1 cellular context compared by ENCODE assay signal in the genomic region with DNA sequence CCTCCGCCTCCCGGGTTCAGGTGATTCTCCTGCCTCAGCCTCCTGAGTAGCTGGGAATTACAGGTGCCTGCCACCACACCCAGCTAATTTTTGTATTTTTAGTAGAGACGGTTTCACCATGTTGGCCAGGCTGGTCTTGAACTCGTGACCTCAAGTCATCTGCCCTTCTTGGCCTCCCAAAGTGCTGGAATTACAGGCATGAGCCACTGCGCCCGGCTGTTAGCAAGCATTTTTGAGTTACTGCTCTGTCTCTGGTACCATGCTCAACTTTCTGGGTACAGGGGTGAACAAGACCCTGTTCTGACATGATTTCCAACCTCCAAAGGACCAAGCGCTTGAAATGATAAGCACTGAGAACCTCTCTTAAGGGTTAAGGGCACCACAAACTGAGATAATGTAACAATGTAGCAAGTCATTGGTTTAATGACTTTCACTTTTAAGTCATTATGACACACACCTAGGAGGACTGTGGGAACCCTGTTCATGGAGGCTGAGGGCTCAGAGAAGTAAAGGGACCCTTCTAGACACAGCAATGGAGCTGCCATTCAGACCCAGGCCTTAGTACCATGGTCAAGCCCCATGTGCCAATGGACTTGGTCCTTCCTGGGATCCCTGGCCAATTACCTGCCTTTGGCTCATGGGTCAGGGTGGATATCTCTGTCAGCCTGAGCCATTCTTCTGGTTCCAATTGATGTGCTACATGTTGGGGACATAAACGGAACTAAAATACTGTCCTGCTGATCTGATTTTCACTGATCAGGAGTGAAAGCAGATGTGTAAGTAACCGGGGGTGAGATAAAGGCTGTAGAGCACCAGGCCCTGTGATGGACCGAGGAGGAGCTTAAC.
TF ChIP-seq lines count a peak whose summit lies in the region.

No MANE protein-coding gene starts in this region.

TF ChIP-seq in K562, 482 proteins besides CTCF, POLR2A, EP300 and RAD21 (continued from another document):
- TF ChIP-seq, protein P1, sequence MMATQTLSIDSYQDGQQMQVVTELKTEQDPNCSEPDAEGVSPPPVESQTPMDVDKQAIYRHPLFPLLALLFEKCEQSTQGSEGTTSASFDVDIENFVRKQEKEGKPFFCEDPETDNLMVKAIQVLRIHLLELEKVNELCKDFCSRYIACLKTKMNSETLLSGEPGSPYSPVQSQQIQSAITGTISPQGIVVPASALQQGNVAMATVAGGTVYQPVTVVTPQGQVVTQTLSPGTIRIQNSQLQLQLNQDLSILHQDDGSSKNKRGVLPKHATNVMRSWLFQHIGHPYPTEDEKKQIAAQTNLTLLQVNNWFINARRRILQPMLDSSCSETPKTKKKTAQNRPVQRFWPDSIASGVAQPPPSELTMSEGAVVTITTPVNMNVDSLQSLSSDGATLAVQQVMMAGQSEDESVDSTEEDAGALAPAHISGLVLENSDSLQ (IDR thresholded peaks at IDR 0.05) = peak; percentile 13; the same call in 1 of the 2 replicates
- no peak; the same call in 1 of the 2 replicates for TF ChIP-seq TEAD4 (IDR thresholded peaks at IDR 0.05; ENCODE audit: low read length)
- no peak for TF ChIP-seq TEAD4 (CRISPR knock-in tag; IDR thresholded peaks at IDR 0.05; ENCODE audit: borderline replicate concordance)
- TF ChIP-seq, protein P2, sequence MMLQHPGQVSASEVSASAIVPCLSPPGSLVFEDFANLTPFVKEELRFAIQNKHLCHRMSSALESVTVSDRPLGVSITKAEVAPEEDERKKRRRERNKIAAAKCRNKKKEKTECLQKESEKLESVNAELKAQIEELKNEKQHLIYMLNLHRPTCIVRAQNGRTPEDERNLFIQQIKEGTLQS (IDR thresholded peaks at IDR 0.05) = peak; percentile 36; the same call in 1 of the 2 replicates
- TF ChIP-seq, protein P2 (CRISPR knock-in tag; conservative IDR thresholded peaks at IDR 0.05) = no peak
- peak; percentile 58; the same call in 1 of the 2 replicates for TF ChIP-seq BCOR (IDR thresholded peaks at IDR 0.05)
- TF ChIP-seq KDM1A (IDR thresholded peaks at IDR 0.05) = peak; percentile 21 to 32; a peak in 2 of 4 replicates
- no peak for TF ChIP-seq PTTG1 (tag; IDR thresholded peaks at IDR 0.05; ENCODE audit: low read depth)
